In the genomic region with DNA sequence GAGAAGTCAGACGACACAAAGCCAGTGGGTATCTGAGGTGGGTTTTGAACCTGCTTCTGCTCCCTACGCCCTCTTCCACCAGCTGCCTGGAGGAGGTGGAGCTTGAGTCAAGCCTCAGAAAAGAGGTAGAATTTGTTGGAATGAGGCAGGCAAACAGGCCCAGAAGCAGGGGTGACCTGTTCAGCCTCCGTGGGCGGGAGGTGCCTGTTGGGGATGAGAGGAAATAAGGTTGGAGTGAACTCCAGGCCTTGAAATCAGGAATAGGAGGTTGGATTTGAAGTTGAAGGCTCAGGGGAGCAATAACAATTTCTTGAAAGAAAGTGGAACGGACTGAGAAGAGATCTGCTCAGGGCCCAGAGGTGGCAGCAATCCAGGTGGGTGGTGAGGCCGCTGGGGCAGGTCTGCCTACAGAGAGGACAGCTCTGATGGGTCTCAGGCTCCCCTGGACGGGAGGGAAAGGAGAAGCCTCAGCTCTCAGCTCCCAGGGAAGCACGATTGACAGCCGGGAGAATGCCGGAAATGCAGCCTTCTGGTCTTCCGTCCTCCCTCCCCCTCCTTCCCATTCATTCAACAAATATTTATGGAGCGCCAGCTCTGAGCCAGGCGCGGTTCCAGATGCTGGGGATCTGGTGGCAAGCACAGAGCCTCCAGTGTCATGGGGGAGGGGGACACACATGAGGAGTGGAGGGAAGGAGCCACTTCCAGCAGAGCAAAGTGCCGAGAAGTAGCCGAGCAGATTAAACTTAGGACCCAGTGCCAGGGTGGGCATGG, we compare ENCODE assay signal across 9 cellular contexts.
DNase-seq lines count a peak whose midpoint lies in the region; ATAC-seq, FAIRE-seq and TF ChIP-seq lines count a peak whose summit lies in the region.
"Had no signal": no experiment of that assay in that cellular context is flagged by ENCODE, and none has a peak within 500 bp of the region (broad histone marks: within the 10 kb centered on the region; RNA-seq: fewer than 3 reads in every experiment).

No MANE protein-coding gene starts in this region.

- peaks cover 13 to 36% of the 10 kb centered on the region in 2 donors for H3K4me1 ChIP-seq in kidney (ENCODE audit: control insufficient read depth in 1 of 2, insufficient read depth in 1 of 2, low read depth in 1 of 2, low read length in 2 of 2)
- H3K4me1 ChIP-seq in upper lobe of left lung = peaks cover 37 to 75% (median 51%) of the 10 kb centered on the region in 4 donors
- H3K4me1 ChIP-seq in testis = peaks cover 62% of the 10 kb centered on the region

- H3K9me3 ChIP-seq in kidney (ENCODE audit: control insufficient read depth in 1 of 2, low read length in 2 of 2) (no peaks in the 10 kb centered on the region), upper lobe of left lung (no peaks in the 10 kb centered on the region), testis (no peaks in the 10 kb centered on the region)

- H3K36me3 Mint-ChIP-seq in WTC11 = no peaks in the 10 kb centered on the region

- POLR2A ChIA-PET in WTC11 (lab: Charles Lee) = no interaction called here

- no peak for TF ChIP-seq EP300 in upper lobe of left lung (IDR thresholded peaks at IDR 0.05)

- H3K36me3 ChIP-seq in kidney (ENCODE audit: control insufficient read depth in 1 of 2, insufficient read depth in 2 of 2, low read length in 2 of 2) = no peaks in the 10 kb centered on the region
- no peaks in the 10 kb centered on the region for H3K36me3 ChIP-seq in upper lobe of left lung
- no peaks in the 10 kb centered on the region for H3K36me3 ChIP-seq in testis (ENCODE audit: low read depth, missing control alignments)

- ATAC-seq in WTC11 (no peak), upper lobe of left lung (ENCODE audit: low FRiP score in 2 of 2) (no peak), HG03520 (IDR thresholded peaks at IDR 0.05; ENCODE audit: unreplicated experiment) (no peak)

- H3K4me1 Mint-ChIP-seq in WTC11 = peaks cover 50% of the 10 kb centered on the region

- CTCF ChIA-PET in WTC11 (lab: Charles Lee) = interaction anchor here (0.5 to 5.0 kb wide), 15 partner anchors 13 to 470 kb away, joined by 3 to 47 read pairs (median 4); no protein-coding TSS in a partner anchor

- no peak overlapping the region for H3K9ac ChIP-seq in kidney (ENCODE audit: low read length in 2 of 2)

- no peak overlapping the region for H3K4me3 Mint-ChIP-seq in WTC11

- no peak overlapping the region for H3K4me3 ChIP-seq in kidney (ENCODE audit: low read length in 2 of 2)
- H3K4me3 ChIP-seq in upper lobe of left lung = no peak overlapping the region
- no peak overlapping the region for H3K4me3 ChIP-seq in testis

- H3K27me3 ChIP-seq in upper lobe of left lung (peaks cover 0 to 13% (median 4%) of the 10 kb centered on the region in 4 donors), testis (no peaks in the 10 kb centered on the region)

- peaks cover 22% of the 10 kb centered on the region for H3K27me3 Mint-ChIP-seq in WTC11 (ENCODE audit: low read depth)

- WGBS in upper lobe of left lung, 2 donors = 38 to 39% methylated on average over 15 to 16 of the region's 16 CpGs
- 46 to 68% methylated on average over 16 of the region's 16 CpGs for WGBS in testis, 2 donors

- H3K9me3 Mint-ChIP-seq in WTC11 = no peaks in the 10 kb centered on the region

- intact Hi-C loops in kidney (cut with DNase I) = no loop called here
- intact Hi-C loops in testis (cut with DNase I; ENCODE audit: low total_unique reads) = no loop called here

- no peak for FAIRE-seq in kidney (lab: Jason Lieb, UNC)

- TF ChIP-seq CTCF in WTC11 (IDR thresholded peaks at IDR 0.05) = no peak
- TF ChIP-seq CTCF in kidney (IDR thresholded peaks at IDR 0.05; ENCODE audit: borderline replicate concordance, extremely low read depth, insufficient read depth) = no peak
- TF ChIP-seq CTCF in upper lobe of left lung (IDR thresholded peaks at IDR 0.05) = no peak
- TF ChIP-seq CTCF in testis (IDR thresholded peaks at IDR 0.05) = no peak

- DNase-seq in NCI-H748 (lab: John Stamatoyannopoulos, UW; ENCODE audit: unreplicated experiment) (peak; percentile 63), NCI-H748 treated with DMSO at 0.1 percent for 48 hours (lab: John Stamatoyannopoulos, UW) (no peak), WTC11 (ENCODE audit: low spot score) (no peak), kidney (peak; percentile 81), upper lobe of left lung (no peak), testis (no peak), cortex of kidney (lab: John Stamatoyannopoulos, UW) (no peak)
- DNase-seq: MM.1S had no signal

- peak overlapping the region; percentile 34 for H3K27ac Mint-ChIP-seq in WTC11

- TF ChIP-seq POLR2A in upper lobe of left lung (IDR thresholded peaks at IDR 0.05) (no peak), testis (IDR thresholded peaks at IDR 0.05) (no peak)

- H3K27ac ChIP-seq in kidney (ENCODE audit: low read depth in 2 of 2, low read length in 2 of 2) (peak overlapping the region in 1 of 2 donors; percentile 8), upper lobe of left lung (peak overlapping the region; percentile 24 to 51 (median 46)), testis (peak overlapping the region in 1 of 2 donors; percentile 15)

TF ChIP-seq in WTC11, 78 proteins besides CTCF, POLR2A, EP300 and RAD21:
- TF ChIP-seq ERG (CRISPR knock-in tag; IDR thresholded peaks at IDR 0.05) = no peak
- no peak for TF ChIP-seq ZNF219 (CRISPR knock-in tag; IDR thresholded peaks at IDR 0.05; ENCODE audit: borderline replicate concordance)
- no peak for TF ChIP-seq ZNF138 (CRISPR knock-in tag; conservative IDR thresholded peaks at IDR 0.05)
- TF ChIP-seq SP1 (CRISPR knock-in tag; conservative IDR thresholded peaks at IDR 0.05) = no peak
- TF ChIP-seq ZNF416 (CRISPR knock-in tag; IDR thresholded peaks at IDR 0.05) = no peak
- TF ChIP-seq CDX4 (CRISPR knock-in tag; IDR thresholded peaks at IDR 0.05; ENCODE audit: borderline replicate concordance) = no peak
- TF ChIP-seq IRF1 (CRISPR knock-in tag; IDR thresholded peaks at IDR 0.05) = no peak
- no peak for TF ChIP-seq SMAD4 (CRISPR knock-in tag; IDR thresholded peaks at IDR 0.05)

Comparison
In these comparisons a context has a peak if more than half of its experiments do, and no peak if none do; other contexts are left out.
1. DNase-seq: peak in NCI-H748 (single experiment) and kidney (single experiment); none in NCI-H748 treated with DMSO at 0.1 percent for 48 hours (single experiment), WTC11 (single experiment), upper lobe of left lung (0 of 2), testis (single experiment) and cortex of kidney (single experiment).